ENCODE assay signal across 8 cellular contexts in genomic region chr3:96863129-96863740, GRCh38. TPM values are rescaled to one million over a fixed set of nuclear protein-coding genes. Genes with fewer than 3 reads are reported as not detected.
DNase-seq lines count a peak whose midpoint lies in the region; ATAC-seq, FAIRE-seq and TF ChIP-seq lines count a peak whose summit lies in the region.

No MANE protein-coding gene starts in this region.

- TF ChIP-seq CTCF in BJ (IDR thresholded peaks at IDR 0.05; ENCODE audit: insufficient read depth, low read depth, low read length) = peak; percentile 49

- DNase-seq in BJ (ENCODE audit: low read depth) = no peak
- peak; percentile 0 for DNase-seq in LHCN-M2 (ENCODE audit: low read depth)
- peak; percentile 35 for DNase-seq in RCC 7860 (ENCODE audit: low spot score)
- peak; percentile 25 to 53 for DNase-seq in erythroblast (lab: John Stamatoyannopoulos, UW)
- DNase-seq in renal cortical epithelial cell (ENCODE audit: low read depth) = peak; percentile 46
- no peak for DNase-seq in frontal cortex (ENCODE audit: low spot score in 2 of 2)
- no peak for DNase-seq in stimulated activated CD4-positive, alpha-beta T cell treated with anti-CD3 and anti-CD28 coated beads, Interleukin-4, amount 100 ng/mL, for 4 hours

- ATAC-seq in GM19023 (IDR thresholded peaks at IDR 0.05; ENCODE audit: unreplicated experiment) = peak; percentile 57

- CTCF ChIA-PET in BJ (lab: Yijun Ruan, JAX) = interaction anchor here (0.6 to 0.9 kb wide), 2 partner anchors 11 to 857 kb away, joined by 3 read pairs; no protein-coding TSS in a partner anchor

- H3K36me3 ChIP-seq in BJ (ENCODE audit: control insufficient read depth, insufficient read depth, low read length) = no peaks in the 10 kb centered on the region

- TF ChIP-seq POLR2A in erythroblast (IDR thresholded peaks at IDR 0.05; ENCODE audit: low read length) = no peak

- H3K27me3 ChIP-seq in BJ (ENCODE audit: control insufficient read depth, insufficient read depth, low read length) = no peaks in the 10 kb centered on the region

- no peak overlapping the region for H3K4me3 ChIP-seq in BJ (ENCODE audit: low read depth, low read length)

- FAIRE-seq in RCC 7860 (lab: Jason Lieb, UNC) = peak; percentile 81
- no peak for FAIRE-seq in frontal cortex (lab: Jason Lieb, UNC)

- POLR2A ChIA-PET in BJ (lab: Charles Lee) = no interaction called here

RNA-seq across cellular contexts. Expression of gene EPHA6, which starts 48.8 kb away (rescaled TPM):
- polyA plus RNA-seq in BJ (2011; rRNA removed) = not detected in 2 replicates
- polyA minus RNA-seq in BJ (2011; rRNA and poly(A)+ RNA removed) = not detected in 2 replicates
- not detected in 2 replicates for total RNA-seq in LHCN-M2 (2014; rRNA removed)
- polyA plus RNA-seq in LHCN-M2 (2012) = not detected
- total RNA-seq in renal cortical epithelial cell = 0.30 TPM in 1 of 2 replicates, not detected in the other
- total RNA-seq in frontal cortex = 64.8 TPM

Comparison
In these comparisons a context has a peak if more than half of its experiments do, and no peak if none do; other contexts are left out.
1. DNase-seq: peak in LHCN-M2 (single experiment), RCC 7860 (single experiment), erythroblast (2 of 2) and renal cortical epithelial cell (single experiment); none in BJ (single experiment), frontal cortex (0 of 2) and stimulated activated CD4-positive, alpha-beta T cell treated with anti-CD3 and anti-CD28 coated beads, Interleukin-4, amount 100 ng/mL, for 4 hours (0 of 2).
2. RNA of gene EPHA6, which starts 48.8 kb away (total RNA-seq): 64.8 TPM in frontal cortex (single experiment); 0.30 TPM in renal cortical epithelial cell and not detected in LHCN-M2; every median in the first group is over 10 times any median in the second.